1 cellular context compared by ENCODE assay signal in genomic region chr15:44689318-44689717, GRCh38. TPM values are rescaled to one million over a fixed set of nuclear protein-coding genes. Genes with fewer than 3 reads are reported as not detected.
"Had no signal": no experiment of that assay in that cellular context is flagged by ENCODE, and none has a peak within 500 bp of the region (broad histone marks: within the 10 kb centered on the region; RNA-seq: fewer than 3 reads in every experiment).

No MANE protein-coding gene starts in this region.

RNA-seq across cellular contexts. Expression of gene PATL2, which starts 21.8 kb away (rescaled TPM):
- total RNA-seq: smooth muscle cell had no signal
- polyA plus RNA-seq: smooth muscle cell had no signal
